In the genomic region with DNA sequence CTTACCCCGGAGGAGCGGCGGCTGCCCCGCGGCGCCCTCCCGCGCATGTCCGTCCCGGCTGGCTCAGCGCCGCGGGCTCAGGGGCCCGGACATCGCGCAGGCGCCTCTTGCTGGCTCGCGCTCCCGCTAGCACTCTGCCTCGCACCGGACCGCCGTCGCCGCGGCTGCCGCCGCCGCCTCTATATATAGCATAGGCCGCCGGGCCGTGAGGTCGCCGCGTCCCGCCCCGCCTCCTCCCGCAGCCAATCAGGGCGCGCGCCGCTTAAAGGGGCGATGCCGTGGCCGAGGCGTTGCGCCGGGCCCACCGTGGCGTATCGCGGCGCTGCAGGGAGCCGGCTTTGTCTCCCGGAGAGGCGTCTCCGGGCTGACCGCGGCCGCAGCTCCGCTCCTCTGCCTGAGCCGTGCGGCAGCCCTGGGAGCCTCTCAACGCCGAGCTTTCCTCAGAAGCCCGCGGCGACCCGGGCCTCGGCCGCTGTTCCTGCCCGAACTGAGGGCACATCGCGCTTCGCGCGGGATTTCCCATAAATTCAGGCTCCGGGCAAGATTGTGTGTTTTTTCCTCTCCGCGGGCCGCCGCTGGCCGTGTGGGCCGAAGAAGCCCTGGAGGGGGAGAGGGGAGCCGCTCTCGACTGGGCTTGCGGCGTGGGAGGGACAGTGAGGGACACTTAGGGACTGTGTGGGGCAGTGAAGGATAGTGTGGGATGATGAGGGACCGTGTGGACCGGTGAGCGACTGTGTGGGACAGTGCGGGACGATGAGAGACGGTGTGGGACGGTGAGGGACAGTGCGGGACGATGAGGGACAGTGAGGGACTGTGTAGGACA, we compare ENCODE assay signal across 8 cellular contexts. TPM values are rescaled to one million over a fixed set of nuclear protein-coding genes. Genes with fewer than 3 reads are reported as not detected.
DNase-seq lines count a peak whose midpoint lies in the region; ATAC-seq and TF ChIP-seq lines count a peak whose summit lies in the region.

A gene with protein sequence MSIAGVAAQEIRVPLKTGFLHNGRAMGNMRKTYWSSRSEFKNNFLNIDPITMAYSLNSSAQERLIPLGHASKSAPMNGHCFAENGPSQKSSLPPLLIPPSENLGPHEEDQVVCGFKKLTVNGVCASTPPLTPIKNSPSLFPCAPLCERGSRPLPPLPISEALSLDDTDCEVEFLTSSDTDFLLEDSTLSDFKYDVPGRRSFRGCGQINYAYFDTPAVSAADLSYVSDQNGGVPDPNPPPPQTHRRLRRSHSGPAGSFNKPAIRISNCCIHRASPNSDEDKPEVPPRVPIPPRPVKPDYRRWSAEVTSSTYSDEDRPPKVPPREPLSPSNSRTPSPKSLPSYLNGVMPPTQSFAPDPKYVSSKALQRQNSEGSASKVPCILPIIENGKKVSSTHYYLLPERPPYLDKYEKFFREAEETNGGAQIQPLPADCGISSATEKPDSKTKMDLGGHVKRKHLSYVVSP (minus strand): TSS at position 157 of the 823 bp plus-strand sequence. CDS start 10,690 bp downstream, outside the sequence.

- H3K4me3 Mint-ChIP-seq in activated CD4-positive, alpha-beta memory T cell treated with anti-CD3 and anti-CD28 coated beads for 36 hours, result peak within 1 kb of the TSS; percentile 78

- peaks cover 0 to 45% of the 10 kb centered on the region in 2 donors for H3K27me3 ChIP-seq in left lung

- POLR2A ChIA-PET in activated CD4-positive, alpha-beta memory T cell treated with anti-CD3 and anti-CD28 coated beads for 36 hours (lab: Charles Lee), result no interaction called here

- H3K4me3 ChIP-seq in left lung, result peak within 1 kb of the TSS; percentile 74 to 81

- peaks cover 17 to 28% of the 10 kb centered on the region in 2 donors for H3K4me1 ChIP-seq in left lung

- H3K27ac Mint-ChIP-seq in activated CD4-positive, alpha-beta memory T cell treated with anti-CD3 and anti-CD28 coated beads for 36 hours, result no peak within 1 kb of the TSS

- DNase-seq in SIG-M5 treated with dmso at 0.1 percent for 504 hours (lab: John Stamatoyannopoulos, UW; ENCODE audit: unreplicated experiment) (peak; percentile 67), SIG-M5 (lab: John Stamatoyannopoulos, UW) (no peak), NCI-H446 (lab: John Stamatoyannopoulos, UW) (peak; percentile 73 to 97), dermis blood vessel endothelial cell (peak; percentile 97), left lung (peak; percentile 93 to 97)
- peak; percentile 91 for DNase-seq in activated CD4-positive, alpha-beta memory T cell treated with anti-CD3 and anti-CD28 coated beads for 36 hours
- DNase-seq in stimulated activated CD4-positive, alpha-beta T cell treated with anti-CD3 and anti-CD28 coated beads, Interleukin-2, amount 100 ng/mL, for 24 hours, result peak; percentile 87 to 91

- no peaks in the 10 kb centered on the region for H3K36me3 ChIP-seq in left lung

- CTCF ChIA-PET in activated CD4-positive, alpha-beta memory T cell treated with anti-CD3 and anti-CD28 coated beads for 36 hours (lab: Charles Lee), result interaction anchor here (7.3 kb wide), 1 partner anchor 289 kb away, joined by 38 read pairs; no protein-coding TSS in a partner anchor

- intact Hi-C loops in activated CD4-positive, alpha-beta memory T cell treated with anti-CD3 and anti-CD28 coated beads for 36 hours (cut with micrococcal nuclease), result loop anchor here (1.0 to 5.0 kb wide), 2 partner anchors 71 to 292 kb away; a partner anchor contains a TSS
- intact Hi-C loops in left lung (cut with DNase I), result loop anchor here in 1 of 2 donors (5.0 kb wide), 1 partner anchor 291 kb away; a partner anchor contains a TSS

- TF ChIP-seq CTCF in left lung (IDR thresholded peaks at IDR 0.05), result no peak

- peak within 1 kb of the TSS; percentile 86 to 88 for H3K27ac ChIP-seq in left lung

- peaks cover 21% of the 10 kb centered on the region for H3K27me3 Mint-ChIP-seq in activated CD4-positive, alpha-beta memory T cell treated with anti-CD3 and anti-CD28 coated beads for 36 hours

- no peaks in the 10 kb centered on the region for H3K9me3 Mint-ChIP-seq in activated CD4-positive, alpha-beta memory T cell treated with anti-CD3 and anti-CD28 coated beads for 36 hours

- H3K9me3 ChIP-seq in left lung, result no peaks in the 10 kb centered on the region

- peaks cover 12% of the 10 kb centered on the region for H3K4me1 Mint-ChIP-seq in activated CD4-positive, alpha-beta memory T cell treated with anti-CD3 and anti-CD28 coated beads for 36 hours (ENCODE audit: low read depth)

- H3K36me3 Mint-ChIP-seq in activated CD4-positive, alpha-beta memory T cell treated with anti-CD3 and anti-CD28 coated beads for 36 hours, result no peaks in the 10 kb centered on the region

- ATAC-seq in HG03097 (IDR thresholded peaks at IDR 0.05; ENCODE audit: low FRiP score, unreplicated experiment) (peak; percentile 83), left lung (peak; percentile 86)

RNA-seq across cellular contexts. Expression of the gene that starts here (rescaled TPM):
- total RNA-seq in activated CD4-positive, alpha-beta memory T cell treated with anti-CD3 and anti-CD28 coated beads for 36 hours, result 1 to 10 TPM; 1.5 to 1.9 TPM
- total RNA-seq in dermis blood vessel endothelial cell, result 32.4 and 50.5 TPM in 2 replicates
- 10 to 100 TPM; 60.8 to 63.0 TPM for total RNA-seq in left lung

Comparison
In these comparisons a context has a peak if more than half of its experiments do, and no peak if none do; other contexts are left out.
1. RNA of the gene that starts here (total RNA-seq): 60.8 to 63.0 TPM in left lung and 32.4 to 50.5 TPM in dermis blood vessel endothelial cell; 1.5 to 1.9 TPM in activated CD4-positive, alpha-beta memory T cell treated with anti-CD3 and anti-CD28 coated beads for 36 hours; every median in the first group is over 10 times any median in the second.